In genomic region chr3:127791221-127791913, GRCh38 we compare ENCODE assay signal across 8 cellular contexts. TPM values are rescaled to one million over a fixed set of nuclear protein-coding genes. Genes with fewer than 3 reads are reported as not detected.
A peak's percentile ranks its signal among the peaks of the same experiment; 100 is the strongest.
DNase-seq lines count a peak whose midpoint lies in the region; ATAC-seq, FAIRE-seq and TF ChIP-seq lines count a peak whose summit lies in the region.

No MANE protein-coding gene starts in this region.

- in situ Hi-C loops in HAP-1 (cut with MboI; ENCODE audit: low sequenced_read_pairs): no loop called here

- intact Hi-C loops in left ventricle myocardium inferior (cut with micrococcal nuclease): no loop called here

- ATAC-seq in activated T-helper 17 cell treated with anti-CD3 and anti-CD28 coated beads, Interleukin-2, amount 50 U/mL, for 72 hours (replicated peaks): peak; percentile 54

- peaks cover 14% of the 10 kb centered on the region for H3K27me3 Mint-ChIP-seq in activated T-helper 17 cell treated with anti-CD3 and anti-CD28 coated beads, Interleukin-2, amount 50 U/mL, for 72 hours

- no peak overlapping the region for H3K4me3 Mint-ChIP-seq in activated T-helper 17 cell treated with anti-CD3 and anti-CD28 coated beads, Interleukin-2, amount 50 U/mL, for 72 hours

- TF ChIP-seq CTCF in left ventricle myocardium inferior (IDR thresholded peaks at IDR 0.05; ENCODE audit: borderline replicate concordance): no peak
- TF ChIP-seq CTCF in right atrium auricular region (IDR thresholded peaks at IDR 0.05): no peak
- peak; percentile 36 for TF ChIP-seq CTCF in kidney epithelial cell (IDR thresholded peaks at IDR 0.05; ENCODE audit: insufficient read depth, low read length, poor library complexity, severe bottlenecking)

- peaks cover 83% of the 10 kb centered on the region for H3K4me1 ChIP-seq in left ventricle myocardium inferior
- peaks cover 0 to 61% of the 10 kb centered on the region in 2 donors for H3K4me1 ChIP-seq in right atrium auricular region
- H3K4me1 ChIP-seq in HAP-1: no peaks in the 10 kb centered on the region

- H3K4me1 Mint-ChIP-seq in activated T-helper 17 cell treated with anti-CD3 and anti-CD28 coated beads, Interleukin-2, amount 50 U/mL, for 72 hours: no peaks in the 10 kb centered on the region

- peaks cover 6% of the 10 kb centered on the region for H3K9me3 Mint-ChIP-seq in activated T-helper 17 cell treated with anti-CD3 and anti-CD28 coated beads, Interleukin-2, amount 50 U/mL, for 72 hours

- FAIRE-seq in urothelium cell line (lab: Jason Lieb, UNC): no peak

- H3K36me3 Mint-ChIP-seq in activated T-helper 17 cell treated with anti-CD3 and anti-CD28 coated beads, Interleukin-2, amount 50 U/mL, for 72 hours (ENCODE audit: low read depth): no peaks in the 10 kb centered on the region

- no peak overlapping the region for H3K4me3 ChIP-seq in left ventricle myocardium inferior
- H3K4me3 ChIP-seq in right atrium auricular region: no peak overlapping the region
- H3K4me3 ChIP-seq in HAP-1: no peak overlapping the region
- no peak overlapping the region for H3K4me3 ChIP-seq in kidney epithelial cell (ENCODE audit: low read depth, low read length)

- no peak overlapping the region for H3K27ac Mint-ChIP-seq in activated T-helper 17 cell treated with anti-CD3 and anti-CD28 coated beads, Interleukin-2, amount 50 U/mL, for 72 hours

- no peaks in the 10 kb centered on the region for H3K27me3 ChIP-seq in left ventricle myocardium inferior (ENCODE audit: low read depth)
- H3K27me3 ChIP-seq in right atrium auricular region: no peaks in the 10 kb centered on the region
- H3K27me3 ChIP-seq in HAP-1 (ENCODE audit: low read depth): no peaks in the 10 kb centered on the region
- H3K27me3 ChIP-seq in kidney epithelial cell (ENCODE audit: control insufficient read depth, insufficient read depth, low read length): no peaks in the 10 kb centered on the region

- no peaks in the 10 kb centered on the region for H3K9me3 ChIP-seq in left ventricle myocardium inferior (replicated peaks)
- no peaks in the 10 kb centered on the region for H3K9me3 ChIP-seq in right atrium auricular region
- no peaks in the 10 kb centered on the region for H3K9me3 ChIP-seq in HAP-1

- DNase-seq in left ventricle myocardium inferior (no peak), right atrium auricular region (ENCODE audit: low spot score) (no peak), HAP-1 (ENCODE audit: low spot score in 2 of 2) (peak; percentile 29 to 55), NCI-H1105 (lab: John Stamatoyannopoulos, UW) (peak; percentile 8), kidney epithelial cell (ENCODE audit: low read depth) (peak; percentile 41), urothelium cell line (ENCODE audit: low spot score) (peak; percentile 48)
- no peak for DNase-seq in activated T-cell treated with anti-CD3 and anti-CD28 coated beads, Interleukin-2, amount 50 U/mL, for 1 hour

- H3K27ac ChIP-seq in left ventricle myocardium inferior (replicated peaks) (peak overlapping the region; percentile 64), right atrium auricular region (no peak overlapping the region)

- H3K36me3 ChIP-seq in left ventricle myocardium inferior (peaks cover 21% of the 10 kb centered on the region), right atrium auricular region (no peaks in the 10 kb centered on the region), HAP-1 (replicated peaks) (no peaks in the 10 kb centered on the region), kidney epithelial cell (ENCODE audit: control insufficient read depth, insufficient read depth, low read length) (no peaks in the 10 kb centered on the region)

RNA-seq across cellular contexts. Expression of gene MGLL, which starts 30.9 kb away (rescaled TPM):
- 67.0 TPM for total RNA-seq in left ventricle myocardium inferior
- total RNA-seq in right atrium auricular region: 10 to 100 TPM; 36.3 to 46.4 TPM
- total RNA-seq in activated T-helper 17 cell treated with anti-CD3 and anti-CD28 coated beads, Interleukin-2, amount 50 U/mL, for 72 hours: 1 to 10 TPM; 1.2 to 1.4 TPM
- total RNA-seq in kidney epithelial cell: 71.8 and 76.3 TPM in 2 replicates

Comparison
In these comparisons a context has a peak if more than half of its experiments do, and no peak if none do; other contexts are left out.
1. DNase-seq: peak in HAP-1 (2 of 2), NCI-H1105 (single experiment), kidney epithelial cell (single experiment) and urothelium cell line (single experiment); none in left ventricle myocardium inferior (single experiment), right atrium auricular region (single experiment) and activated T-cell treated with anti-CD3 and anti-CD28 coated beads, Interleukin-2, amount 50 U/mL, for 1 hour (single experiment).
2. RNA of gene MGLL, which starts 30.9 kb away (total RNA-seq): 71.8 to 76.3 TPM in kidney epithelial cell, 67.0 TPM in left ventricle myocardium inferior (single experiment) and 36.3 to 46.4 TPM in right atrium auricular region; 1.2 to 1.4 TPM in activated T-helper 17 cell treated with anti-CD3 and anti-CD28 coated beads, Interleukin-2, amount 50 U/mL, for 72 hours; every median in the first group is over 10 times any median in the second.